In the genomic region with DNA sequence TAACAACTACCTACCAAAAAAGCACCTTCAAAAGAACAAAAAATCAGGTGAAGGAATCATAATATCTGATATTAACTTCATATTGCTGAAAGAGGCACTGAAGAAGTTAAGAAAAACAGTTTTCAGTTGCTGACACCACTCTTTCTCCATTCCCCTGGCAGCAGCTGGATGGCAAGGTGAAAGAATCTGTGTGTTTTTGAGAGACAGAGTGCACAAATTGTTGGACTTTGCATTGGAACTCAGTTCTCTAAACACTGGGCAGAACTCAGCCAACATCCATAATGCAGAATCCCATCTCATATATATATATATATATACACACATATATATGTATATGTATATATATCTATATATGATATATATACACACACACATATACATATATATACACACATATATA, we compare ENCODE assay signal across 8 cellular contexts.
"Had no signal": no experiment of that assay in that cellular context is flagged by ENCODE, and none has a peak within 500 bp of the region (broad histone marks: within the 10 kb centered on the region; RNA-seq: fewer than 3 reads in every experiment).

No MANE protein-coding gene starts in this region.

- H2AFZ ChIP-seq: GM23338 had no signal

- FAIRE-seq: H1, H54, K562 had no signal

- H3K4me2 ChIP-seq: GM23338 had no signal

- DNase-seq: H9, HCEC 1CT, IMR-90 had no signal

- H3K27ac ChIP-seq: HL-60 had no signal

- ATAC-seq: GM23338, K562 had no signal

- H3K4me3 ChIP-seq: GM23338, K562 had no signal
